In genomic region chr2:42978175-42978886, GRCh38 we compare ENCODE assay signal across 1 cellular context.
A peak's percentile ranks its signal among the peaks of the same experiment; 100 is the strongest.
TF ChIP-seq lines count a peak whose summit lies in the region.

No MANE protein-coding gene starts in this region.

TF ChIP-seq in HepG2, 621 proteins besides CTCF, POLR2A, EP300 and RAD21 (continued from another document and continues in another):
- TF ChIP-seq GTF3A (CRISPR knock-in tag; conservative IDR thresholded peaks at IDR 0.05), result no peak
- no peak for TF ChIP-seq THAP9 (CRISPR knock-in tag; IDR thresholded peaks at IDR 0.05; ENCODE audit: borderline replicate concordance)
- peak; percentile 92; the same call in 1 of the 2 replicates for TF ChIP-seq DPF2 (CRISPR knock-in tag; IDR thresholded peaks at IDR 0.05; ENCODE audit: borderline replicate concordance, low read depth)
- no peak for TF ChIP-seq SP1 (IDR thresholded peaks at IDR 0.05)
- no peak; the same call in 1 of the 2 replicates for TF ChIP-seq SP1 (CRISPR knock-in tag; IDR thresholded peaks at IDR 0.05)
- peak; percentile 100 for TF ChIP-seq ZNF644 (CRISPR knock-in tag; IDR thresholded peaks at IDR 0.05; ENCODE audit: low read depth)
- TF ChIP-seq IKZF4 (CRISPR knock-in tag; IDR thresholded peaks at IDR 0.05; ENCODE audit: borderline replicate concordance, low read depth, not compliant biosample characterization), result no peak
- TF ChIP-seq HCFC1 (IDR thresholded peaks at IDR 0.05; ENCODE audit: low read depth, low read length), result no peak
- no peak for TF ChIP-seq ZNF180 (CRISPR knock-in tag; IDR thresholded peaks at IDR 0.05; ENCODE audit: borderline replicate concordance, low read depth)
- TF ChIP-seq PRPF4 (IDR thresholded peaks at IDR 0.05; ENCODE audit: low read depth, low read length, poor library complexity, severe bottlenecking), result no peak
- no peak for TF ChIP-seq ZNF235 (CRISPR knock-in tag; IDR thresholded peaks at IDR 0.05; ENCODE audit: borderline replicate concordance)
- TF ChIP-seq ZBTB43 (CRISPR knock-in tag; conservative IDR thresholded peaks at IDR 0.05), result peak; percentile 88
- TF ChIP-seq ZSCAN30 (CRISPR knock-in tag; IDR thresholded peaks at IDR 0.05), result no peak
- TF ChIP-seq CBX1 (IDR thresholded peaks at IDR 0.05; ENCODE audit: low read depth), result peak; percentile 94
- TF ChIP-seq ZNF101 (CRISPR knock-in tag; IDR thresholded peaks at IDR 0.05; ENCODE audit: borderline replicate concordance, low read depth), result no peak; the same call in 1 of the 2 replicates
- TF ChIP-seq KDM5B (CRISPR knock-in tag; IDR thresholded peaks at IDR 0.05; ENCODE audit: borderline replicate concordance), result peak; percentile 61; the same call in 1 of the 2 replicates
- TF ChIP-seq ZNF333 (CRISPR knock-in tag; IDR thresholded peaks at IDR 0.05; ENCODE audit: borderline replicate concordance), result peak; percentile 27; the same call in 1 of the 2 replicates
- TF ChIP-seq HOXA7 (CRISPR knock-in tag; IDR thresholded peaks at IDR 0.05), result no peak
- TF ChIP-seq ZNF510 (CRISPR knock-in tag; IDR thresholded peaks at IDR 0.05; ENCODE audit: low read depth), result peak; percentile 85
- TF ChIP-seq CAMTA2 (CRISPR knock-in tag; IDR thresholded peaks at IDR 0.05; ENCODE audit: borderline replicate concordance), result no peak; the same call in 1 of the 2 replicates
- TF ChIP-seq ZNF609 (CRISPR knock-in tag; IDR thresholded peaks at IDR 0.05; ENCODE audit: borderline replicate concordance), result peak; percentile 96
- no peak for TF ChIP-seq PHB2 (IDR thresholded peaks at IDR 0.05; ENCODE audit: partially characterized antibody)
- peak; percentile 88; the same call in 1 of the 2 replicates for TF ChIP-seq ZNF335 (CRISPR knock-in tag; IDR thresholded peaks at IDR 0.05)
- TF ChIP-seq CREB3 (CRISPR knock-in tag; IDR thresholded peaks at IDR 0.05), result 0 out of 2 replicates have a peak, but pooled peaks have one; percentile 65
- TF ChIP-seq ZNF672 (CRISPR knock-in tag; IDR thresholded peaks at IDR 0.05), result no peak
- no peak for TF ChIP-seq ZNF225 (CRISPR knock-in tag; IDR thresholded peaks at IDR 0.05)
- TF ChIP-seq ATF1 (CRISPR knock-in tag; IDR thresholded peaks at IDR 0.05), result no peak
- no peak for TF ChIP-seq CC2D1A (CRISPR knock-in tag; IDR thresholded peaks at IDR 0.05)
- peak; percentile 79 for TF ChIP-seq FOSL2 (CRISPR knock-in tag; IDR thresholded peaks at IDR 0.05)
- no peak; the same call in 1 of the 2 replicates for TF ChIP-seq ZSCAN21 (CRISPR knock-in tag; IDR thresholded peaks at IDR 0.05; ENCODE audit: borderline replicate concordance)
- peak; percentile 99 for TF ChIP-seq MED13 (CRISPR knock-in tag; IDR thresholded peaks at IDR 0.05)
- peak; percentile 49; the same call in 1 of the 2 replicates for TF ChIP-seq HOXD1 (CRISPR knock-in tag; IDR thresholded peaks at IDR 0.05)
- peak; percentile 96 for TF ChIP-seq ZNF607 (CRISPR knock-in tag; IDR thresholded peaks at IDR 0.05; ENCODE audit: borderline replicate concordance)
- peak; percentile 87 for TF ChIP-seq ZMYM4 (CRISPR knock-in tag; IDR thresholded peaks at IDR 0.05)
- peak; percentile 72; the same call in 1 of the 2 replicates for TF ChIP-seq ZNF441 (CRISPR knock-in tag; IDR thresholded peaks at IDR 0.05; ENCODE audit: borderline replicate concordance)
- no peak for TF ChIP-seq ZSCAN12 (CRISPR knock-in tag; IDR thresholded peaks at IDR 0.05)
- TF ChIP-seq ZNF484 (CRISPR knock-in tag; IDR thresholded peaks at IDR 0.05; ENCODE audit: borderline replicate concordance, low read depth), result no peak
- TF ChIP-seq AKAP8 (CRISPR knock-in tag; IDR thresholded peaks at IDR 0.05), result peak; percentile 96
- peak; percentile 77 for TF ChIP-seq ZNF770 (CRISPR knock-in tag; IDR thresholded peaks at IDR 0.05)
- peak; percentile 96 for TF ChIP-seq ZFY (CRISPR knock-in tag; IDR thresholded peaks at IDR 0.05)
- TF ChIP-seq ZBTB20 (CRISPR knock-in tag; IDR thresholded peaks at IDR 0.05; ENCODE audit: borderline replicate concordance, low read depth), result peak; percentile 90
- TF ChIP-seq NFE2L1 (CRISPR knock-in tag; IDR thresholded peaks at IDR 0.05; ENCODE audit: borderline replicate concordance), result no peak
- TF ChIP-seq ZNF563 (CRISPR knock-in tag; IDR thresholded peaks at IDR 0.05), result peak; percentile 37; the same call in 1 of the 2 replicates
- peak; percentile 77; the same call in 1 of the 2 replicates for TF ChIP-seq TFDP1 (CRISPR knock-in tag; IDR thresholded peaks at IDR 0.05; ENCODE audit: borderline replicate concordance)
- TF ChIP-seq MLX (CRISPR knock-in tag; IDR thresholded peaks at IDR 0.05), result peak; percentile 94
- TF ChIP-seq XRCC5 (optimal IDR thresholded peaks at IDR 0.05; ENCODE audit: low read length), result peak; percentile 92
- TF ChIP-seq PAX8 (CRISPR knock-in tag; IDR thresholded peaks at IDR 0.05; ENCODE audit: borderline replicate concordance), result 0 out of 2 replicates have a peak, but pooled peaks have one; percentile 33
- TF ChIP-seq ZNF281 (CRISPR knock-in tag; IDR thresholded peaks at IDR 0.05; ENCODE audit: borderline replicate concordance), result peak; percentile 64
